Comparison of ENCODE assay signal across 22 cellular contexts in the genomic region with DNA sequence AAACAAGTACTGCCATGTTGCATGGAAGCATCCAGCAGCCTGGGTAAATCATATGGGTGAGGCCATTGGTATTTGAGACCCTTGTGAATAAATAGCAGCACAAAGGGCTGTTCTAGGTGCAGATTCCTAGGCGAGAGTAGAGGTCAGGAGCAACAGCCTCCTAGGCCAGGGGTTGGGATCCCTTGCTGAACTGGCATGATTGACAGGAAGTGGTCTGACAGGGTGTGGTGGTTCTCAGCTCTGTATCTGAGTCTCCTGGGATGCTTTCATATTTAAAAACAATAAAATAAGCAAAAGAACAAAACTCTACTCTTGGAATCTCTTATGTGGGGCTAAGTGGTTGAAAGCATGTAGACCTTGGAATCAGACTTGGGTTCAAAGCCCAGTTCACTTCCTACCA. TPM values are rescaled to one million over a fixed set of nuclear protein-coding genes. Genes with fewer than 3 reads are reported as not detected.
"Had no signal": no experiment of that assay in that cellular context is flagged by ENCODE, and none has a peak within 500 bp of the region (broad histone marks: within the 10 kb centered on the region; RNA-seq: fewer than 3 reads in every experiment).

No MANE protein-coding gene starts in this region.

- H3K9me3 Mint-ChIP-seq: activated naive CD8-positive, alpha-beta T cell treated with anti-CD3 and anti-CD28 coated beads for 36 hours; activated T-helper 17 cell treated with anti-CD3 and anti-CD28 coated beads, Interleukin-2, amount 50 U/mL, for 72 hours; neural progenitor cell had no signal

- H3K9me3 ChIP-seq: heart right ventricle, lower lobe of right lung, mucosa of descending colon, right lobe of liver, stomach, suprapubic skin, tibial nerve had no signal

- H3K9ac ChIP-seq: neural progenitor cell had no signal

- H3K4me3 ChIP-seq: heart right ventricle, lower lobe of right lung, mucosa of descending colon, neural progenitor cell, right lobe of liver, skin epidermis, stomach, suprapubic skin, tibial nerve had no signal

- H3K4me1 Mint-ChIP-seq: activated T-helper 17 cell treated with anti-CD3 and anti-CD28 coated beads, Interleukin-2, amount 50 U/mL, for 72 hours had no signal

- ATAC-seq: activated CD4-positive, CD25-positive, alpha-beta regulatory T cell treated with anti-CD3 and anti-CD28 coated beads, Interleukin-2, amount 50 U/mL, for 24 hours; activated T-helper 17 cell treated with anti-CD3 and anti-CD28 coated beads, Interleukin-2, amount 50 U/mL, for 72 hours; heart right ventricle; left lobe of liver; lower lobe of right lung; mucosa of descending colon; right lobe of liver had no signal

- H3K4me3 Mint-ChIP-seq: activated naive CD8-positive, alpha-beta T cell treated with anti-CD3 and anti-CD28 coated beads for 36 hours; activated T-helper 17 cell treated with anti-CD3 and anti-CD28 coated beads, Interleukin-2, amount 50 U/mL, for 72 hours; neural progenitor cell had no signal

- H3K27ac Mint-ChIP-seq: activated naive CD8-positive, alpha-beta T cell treated with anti-CD3 and anti-CD28 coated beads for 36 hours; activated T-helper 17 cell treated with anti-CD3 and anti-CD28 coated beads, Interleukin-2, amount 50 U/mL, for 72 hours had no signal

- H3K36me3 ChIP-seq: heart right ventricle, lower lobe of right lung, neural progenitor cell, right lobe of liver, stomach, suprapubic skin, tibial nerve had no signal

- H2AFZ ChIP-seq: neural progenitor cell had no signal

- H3K4me1 ChIP-seq: lower lobe of right lung, suprapubic skin had no signal

- H3K27me3 Mint-ChIP-seq: activated naive CD8-positive, alpha-beta T cell treated with anti-CD3 and anti-CD28 coated beads for 36 hours had no signal

- H3K36me3 Mint-ChIP-seq: activated naive CD8-positive, alpha-beta T cell treated with anti-CD3 and anti-CD28 coated beads for 36 hours; neural progenitor cell had no signal

- H3K4me2 ChIP-seq: neural progenitor cell had no signal

- DNase-seq: activated CD4-positive, alpha-beta T cell treated with anti-CD3 and anti-CD28 coated beads, Interleukin-2, amount 50 U/mL, for 4 hours; activated naive CD8-positive, alpha-beta T cell treated with anti-CD3 and anti-CD28 coated beads for 36 hours; activated T-cell treated with anti-CD3 and anti-CD28 coated beads, Interleukin-2, amount 50 U/mL, for 1 hour; amygdala; erythroblast; foreskin fibroblast; heart right ventricle; kidney; lower lobe of right lung; mesendoderm; mucosa of descending colon; right lobe of liver; stimulated activated CD4-positive, alpha-beta T cell treated with anti-CD3 and anti-CD28 coated beads, Interleukin-1b, Interleukin-23, amount 100 ng/mL, for 48 hours; stomach had no signal

- H3K27ac ChIP-seq: heart right ventricle, lower lobe of right lung, neural progenitor cell, right lobe of liver, skin epidermis, stomach, suprapubic skin had no signal

- H3K27me3 ChIP-seq: heart right ventricle, neural progenitor cell, right lobe of liver, stomach, suprapubic skin, tibial nerve had no signal

RNA-seq across cellular contexts. Expression of a gene that starts 35.8 kb away (rescaled TPM):
- total RNA-seq: chondrocyte had no signal
